In the genomic region with DNA sequence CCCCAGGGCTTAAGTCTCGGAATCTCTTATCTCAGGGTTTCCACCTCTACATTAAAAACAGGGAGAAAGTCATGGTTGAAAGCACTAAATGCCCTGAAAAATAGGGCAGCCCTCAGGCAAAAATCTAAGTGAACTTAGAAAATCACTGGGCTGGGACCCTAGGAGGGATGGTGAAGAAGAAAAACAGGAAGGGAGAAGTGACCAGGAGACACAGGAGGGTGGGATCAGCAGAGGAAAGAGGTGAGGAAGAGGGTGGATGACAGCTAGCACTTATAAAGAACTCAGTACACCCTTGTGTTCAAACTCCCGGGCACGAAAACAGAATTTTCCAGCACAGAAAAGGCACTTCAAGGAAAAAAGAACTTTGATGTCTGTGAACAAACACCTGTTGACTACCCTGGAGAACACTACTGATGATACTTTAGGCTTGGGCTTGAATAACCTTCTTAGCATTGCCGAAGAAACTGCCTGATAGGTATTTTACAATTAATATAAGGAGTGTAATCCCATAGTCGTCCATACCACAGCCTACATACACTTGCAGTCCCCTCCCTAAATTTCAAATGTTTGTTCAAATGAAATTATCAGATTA, we compare ENCODE assay signal across 11 cellular contexts. TPM values are rescaled to one million over a fixed set of nuclear protein-coding genes. Genes with fewer than 3 reads are reported as not detected.
A peak's percentile ranks its signal among the peaks of the same experiment; 100 is the strongest.
DNase-seq lines count a peak whose midpoint lies in the region; ATAC-seq, FAIRE-seq and TF ChIP-seq lines count a peak whose summit lies in the region.
"Had no signal": no experiment of that assay in that cellular context is flagged by ENCODE, and none has a peak within 500 bp of the region (broad histone marks: within the 10 kb centered on the region; RNA-seq: fewer than 3 reads in every experiment).

No MANE protein-coding gene starts in this region.

- peaks cover 7% of the 10 kb centered on the region for H3K36me3 Mint-ChIP-seq in endothelial cell (ENCODE audit: low read depth, unreplicated experiment)

- no peak overlapping the region for H2AFZ ChIP-seq in GM23248
- no peak overlapping the region for H2AFZ ChIP-seq in neuronal stem cell (ENCODE audit: low read length)

- intact Hi-C loops in pancreas (cut with DNase I), result no loop called here

- H3K36me3 ChIP-seq in GM23248 (ENCODE audit: low read depth), result peaks cover 6% of the 10 kb centered on the region; the same call in 1 of the 2 replicates
- peaks cover 8 to 52% of the 10 kb centered on the region in 2 donors for H3K36me3 ChIP-seq in neuronal stem cell (replicated peaks in 1 of 2; ENCODE audit: control insufficient read depth in 2 of 2, insufficient read depth in 2 of 2, low read length in 2 of 2)
- no peaks in the 10 kb centered on the region for H3K36me3 ChIP-seq in pancreas

- no peak overlapping the region for H4K91ac ChIP-seq in neuronal stem cell (ENCODE audit: low read depth, low read length, poor library complexity)

- no peak overlapping the region for H3K27ac ChIP-seq in GM23248
- H3K27ac ChIP-seq in neuronal stem cell (replicated peaks; ENCODE audit: low read length), result no peak overlapping the region
- no peak overlapping the region for H3K27ac ChIP-seq in pancreas
- H3K27ac ChIP-seq: left ventricle myocardium inferior had no signal

- no peak for DNase-seq in GM23248
- peak; percentile 66 for DNase-seq in OCI-M1 (lab: John Stamatoyannopoulos, UW)
- no peak for DNase-seq in endothelial cell (ENCODE audit: low spot score)
- DNase-seq in neuronal stem cell (ENCODE audit: low spot score), result no peak
- DNase-seq in NCI-H1694 (lab: John Stamatoyannopoulos, UW), result no peak
- no peak for DNase-seq in NCI-H187 (lab: John Stamatoyannopoulos, UW)
- no peak for DNase-seq in pancreas
- DNase-seq: cerebellar nuclear complex, left ventricle myocardium inferior, NCI-H1105 had no signal

- peaks cover 26% of the 10 kb centered on the region for H3K4me1 Mint-ChIP-seq in endothelial cell (ENCODE audit: unreplicated experiment)

- no peak overlapping the region for H2BK120ac ChIP-seq in neuronal stem cell (ENCODE audit: low read depth, low read length)

- no peak overlapping the region for H2AK5ac ChIP-seq in neuronal stem cell (ENCODE audit: low read depth, low read length)

- H2BK12ac ChIP-seq in neuronal stem cell (ENCODE audit: low read length), result no peak overlapping the region

- no peak overlapping the region for H3K18ac ChIP-seq in neuronal stem cell (ENCODE audit: low read length)

- no peak overlapping the region for H3K23ac ChIP-seq in neuronal stem cell (ENCODE audit: low read depth, low read length, poor library complexity)

- no peak for TF ChIP-seq CTCF in endothelial cell (IDR thresholded peaks at IDR 0.05; ENCODE audit: unreplicated experiment)
- TF ChIP-seq CTCF in pancreas (IDR thresholded peaks at IDR 0.05), result no peak

- peaks cover 2% of the 10 kb centered on the region for H3K27me3 Mint-ChIP-seq in endothelial cell (ENCODE audit: unreplicated experiment)

- peaks cover 1% of the 10 kb centered on the region for H3K79me1 ChIP-seq in neuronal stem cell (ENCODE audit: low read depth, low read length)

- H3K4me3 ChIP-seq in GM23248 (0 out of 2 replicates have a peak overlapping the region, but pooled peaks have one; percentile 84), neuronal stem cell (ENCODE audit: low read length in 2 of 2) (peak overlapping the region in 1 of 2 donors; percentile 95), pancreas (peak overlapping the region in 1 of 4 donors; percentile 7)

- no peaks in the 10 kb centered on the region for H4K20me1 ChIP-seq in GM23248 (ENCODE audit: insufficient read depth)

- no peak overlapping the region for H3K27ac Mint-ChIP-seq in endothelial cell (ENCODE audit: unreplicated experiment)

- H3K4me2 ChIP-seq in GM23248 (ENCODE audit: unreplicated experiment) (peak overlapping the region; percentile 26), neuronal stem cell (ENCODE audit: insufficient read depth, low read length, poor library complexity, severe bottlenecking) (peak overlapping the region; percentile 21)

- no peaks in the 10 kb centered on the region for H3K9me2 ChIP-seq in GM23248 (ENCODE audit: insufficient read depth)

- peaks cover 33% of the 10 kb centered on the region for H3K79me2 ChIP-seq in GM23248 (ENCODE audit: insufficient read depth)

- H2BK5ac ChIP-seq in neuronal stem cell (ENCODE audit: low read length), result no peak overlapping the region

- H3K9ac ChIP-seq in GM23248 (no peak overlapping the region), neuronal stem cell (ENCODE audit: low read depth, low read length, poor library complexity) (no peak overlapping the region)

- in situ Hi-C loops in GM23248 (cut with MboI), result no loop called here

- H3K9me3 Mint-ChIP-seq in endothelial cell (ENCODE audit: unreplicated experiment), result no peaks in the 10 kb centered on the region

- H3F3A ChIP-seq in GM23248 (ENCODE audit: insufficient read depth), result peaks cover 12% of the 10 kb centered on the region

- 95 to 97% methylated on average over 5 of the region's 5 CpGs for WGBS in GM23248 (ENCODE audit: low coverage in 1 of 2, low lambda C conversion rate in 2 of 2, missing lambda C conversion rate in 2 of 2), 2 experiments
- no CpG with 5 or more reads among the region's 5 CpGs for WGBS in neuronal stem cell (ENCODE audit: extremely low coverage in 2 of 2, insufficient read length in 2 of 2, insufficient replicate concordance in 1 of 2), 2 donors
- WGBS in pancreas, 2 donors, result 62 to 76% methylated on average over 5 of the region's 5 CpGs

- H3K4me3 Mint-ChIP-seq in endothelial cell (ENCODE audit: unreplicated experiment), result peak overlapping the region; percentile 83

- H3K27me3 ChIP-seq in GM23248 (replicated peaks; ENCODE audit: insufficient read depth) (no peaks in the 10 kb centered on the region), neuronal stem cell (ENCODE audit: control insufficient read depth in 3 of 3, insufficient read depth in 3 of 3, low read depth in 1 of 3, low read length in 3 of 3) (no peaks in the 10 kb centered on the region), pancreas (no peaks in the 10 kb centered on the region)

- no peak overlapping the region for H4K8ac ChIP-seq in neuronal stem cell (ENCODE audit: low read depth, low read length)

- no peak overlapping the region for H3K14ac ChIP-seq in neuronal stem cell (ENCODE audit: low read length)

- H3K4me1 ChIP-seq in GM23248 (ENCODE audit: insufficient read depth) (peaks cover 32% of the 10 kb centered on the region), neuronal stem cell (ENCODE audit: control insufficient read depth in 2 of 2, insufficient read depth in 1 of 2, low read depth in 1 of 2, low read length in 2 of 2) (peaks cover 5 to 8% of the 10 kb centered on the region in 2 donors), pancreas (peaks cover 0 to 18% (median 6%) of the 10 kb centered on the region in 3 donors)

- H3K4ac ChIP-seq in neuronal stem cell (ENCODE audit: low read length), result no peak overlapping the region

- no peak overlapping the region for H2BK15ac ChIP-seq in neuronal stem cell (ENCODE audit: low read length)

- ATAC-seq in pancreas, result no peak

- no peak for FAIRE-seq in pancreas (lab: Jason Lieb, UNC)

- H3K9me3 ChIP-seq in GM23248 (ENCODE audit: low read depth), result no peaks in the 10 kb centered on the region
- peaks cover 0 to 37% of the 10 kb centered on the region in 2 donors for H3K9me3 ChIP-seq in neuronal stem cell (replicated peaks in 1 of 2; ENCODE audit: control insufficient read depth in 2 of 2, insufficient read depth in 1 of 2, low read depth in 1 of 2, low read length in 2 of 2)
- no peaks in the 10 kb centered on the region for H3K9me3 ChIP-seq in pancreas

RNA-seq across cellular contexts. Expression of gene CHML, which starts 2.0 kb away (rescaled TPM):
- total RNA-seq in GM23248 (2014; rRNA removed; shearing (Covaris generic)), result 7.2 and 8.9 TPM in 2 replicates
- polyA plus RNA-seq in GM23248 (2016; fragmentation: Nextera tagmentation; extraction: Ambion mirVana) (3.2 and 3.4 TPM in 2 replicates), pancreas (1 to 10 TPM in 1 of 2 donors, under 1 TPM in 1; 0.68 to 1.2 TPM)
- total RNA-seq in endothelial cell (ENCODE audit: unreplicated experiment) (15.2 TPM), pancreas (1 to 10 TPM; 1.7 to 6.3 (median 3.6) TPM)
- polyA plus RNA-seq in neuronal stem cell (2013, experiment 1 of 2), result 12.2 TPM
- polyA plus RNA-seq in neuronal stem cell (2013, experiment 2 of 2), result 12.5 TPM

RNA-seq across cellular contexts. Expression of gene OPN3, which starts 2.0 kb away (rescaled TPM):
- 10.2 and 15.2 TPM in 2 replicates for total RNA-seq in GM23248 (2014; rRNA removed; shearing (Covaris generic))
- polyA plus RNA-seq in GM23248 (2016; fragmentation: Nextera tagmentation; extraction: Ambion mirVana) (12.3 and 14.0 TPM in 2 replicates), pancreas (1 to 10 TPM; 2.4 to 3.5 TPM)
- total RNA-seq in endothelial cell (ENCODE audit: unreplicated experiment) (19.7 TPM), pancreas (10 to 100 TPM in 1 of 6 donors, 1 to 10 TPM in 5; 1.2 to 12.8 (median 3.2) TPM)
- polyA plus RNA-seq in neuronal stem cell (2013, experiment 1 of 2), result 41.1 TPM
- 41.0 TPM for polyA plus RNA-seq in neuronal stem cell (2013, experiment 2 of 2)

RNA-seq across cellular contexts. Expression of gene WDR64, which starts 13.9 kb away (rescaled TPM):
- total RNA-seq in GM23248 (2014; rRNA removed; shearing (Covaris generic)), result not detected in 2 replicates
- not detected in 2 replicates for polyA plus RNA-seq in GM23248 (2016; fragmentation: Nextera tagmentation; extraction: Ambion mirVana)
- total RNA-seq in endothelial cell (ENCODE audit: unreplicated experiment), result 0.80 TPM
- 0.10 TPM for polyA plus RNA-seq in neuronal stem cell (2013, experiment 1 of 2)
- 0.08 TPM for polyA plus RNA-seq in neuronal stem cell (2013, experiment 2 of 2)
- not detected for total RNA-seq in pancreas
- not detected for polyA plus RNA-seq in pancreas
- total RNA-seq: left ventricle myocardium inferior; T-helper 2 cell treated with Interferon-gamma antibody and Interleukin-4, amounts not matched to agents 100 ng/mL and 5 ng/mL, for 36 hours had no signal
